ENCODE assay signal across 8 cellular contexts in the genomic region with DNA sequence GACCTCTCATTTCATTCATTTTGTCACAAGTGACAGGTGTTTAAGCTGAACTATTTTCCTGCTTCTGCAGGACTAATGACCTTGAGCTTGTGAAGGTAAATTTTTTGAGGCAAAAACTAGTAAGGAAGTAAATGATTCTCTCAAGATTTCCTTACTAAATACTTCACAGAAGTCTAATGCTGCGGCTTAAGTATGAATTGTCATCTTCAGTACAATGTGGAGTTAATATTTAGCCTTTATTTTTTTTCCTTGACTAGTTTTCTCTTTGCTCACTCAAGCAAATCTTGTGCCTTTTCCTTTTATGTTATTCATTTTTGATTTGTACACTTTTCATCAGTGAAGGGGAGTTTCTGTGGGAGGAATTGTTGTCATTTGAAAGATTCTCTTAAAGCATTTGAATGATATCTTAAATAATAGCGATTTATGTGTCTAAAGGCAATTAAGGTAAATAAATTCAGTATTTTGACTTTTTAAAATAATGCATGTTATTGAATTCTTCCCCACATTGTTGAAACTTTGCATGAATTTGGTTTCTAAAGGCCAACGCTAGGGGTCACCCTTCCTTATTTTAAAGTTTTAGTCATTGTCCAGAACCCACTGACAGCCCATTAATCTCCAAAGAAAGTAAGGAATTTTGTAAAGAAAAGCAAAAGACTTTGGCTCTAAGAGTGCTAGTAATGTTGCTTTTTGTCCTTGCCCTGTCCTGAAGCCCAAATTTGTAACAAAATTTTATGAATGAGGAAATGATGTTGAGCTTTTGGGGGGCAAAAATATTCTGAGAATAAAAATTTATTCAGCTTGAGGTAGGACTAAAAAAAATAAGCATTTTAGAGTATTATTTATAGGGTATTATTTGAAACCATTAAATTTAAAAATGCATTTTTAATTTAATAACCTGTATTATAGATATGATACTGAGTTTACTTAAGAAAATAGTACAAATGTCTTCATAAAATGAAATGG.
DNase-seq lines count a peak whose midpoint lies in the region; ATAC-seq, FAIRE-seq and TF ChIP-seq lines count a peak whose summit lies in the region.

No MANE protein-coding gene starts in this region.

- ATAC-seq in GM19328 (IDR thresholded peaks at IDR 0.05; ENCODE audit: unreplicated experiment), result no peak

- intact Hi-C loops in endothelial cell of umbilical vein (cut with micrococcal nuclease), result loop anchor here (1.0 to 5.0 kb wide), 2 partner anchors 527 to 647 kb away; no protein-coding TSS in a partner anchor

- POLR2A ChIA-PET in endothelial cell of umbilical vein (lab: Charles Lee), result no interaction called here

- peaks cover 26% of the 10 kb centered on the region for H3K4me1 ChIP-seq in HAP-1
- H3K4me1 ChIP-seq in endothelial cell of umbilical vein (ENCODE audit: control insufficient read depth, extremely low read depth, insufficient read depth, low read length), result no peaks in the 10 kb centered on the region
- no peaks in the 10 kb centered on the region for H3K4me1 ChIP-seq in osteoblast (ENCODE audit: insufficient read depth, low read length)

- no peak for TF ChIP-seq POLR2A in endothelial cell of umbilical vein (IDR thresholded peaks at IDR 0.05; ENCODE audit: low read depth, low read length)

- peak; percentile 58 for FAIRE-seq in endothelial cell of umbilical vein (lab: Jason Lieb, UNC)

- no peaks in the 10 kb centered on the region for H3K79me2 ChIP-seq in endothelial cell of umbilical vein (ENCODE audit: control insufficient read depth, insufficient read depth, low read length)
- no peaks in the 10 kb centered on the region for H3K79me2 ChIP-seq in osteoblast (ENCODE audit: insufficient read depth, low read length)

- H3K27ac ChIP-seq in endothelial cell of umbilical vein (ENCODE audit: insufficient read depth, low read depth, low read length) (no peak overlapping the region), osteoblast (ENCODE audit: low read depth, low read length) (no peak overlapping the region)

- H3K4me2 ChIP-seq in endothelial cell of umbilical vein (ENCODE audit: insufficient read depth, low read length) (no peak overlapping the region), osteoblast (ENCODE audit: insufficient read depth, low read length) (no peak overlapping the region)

- dilution Hi-C loops in endothelial cell of umbilical vein (cut with MboI; ENCODE audit: extremely low pct_ligation_motif_present, low sequenced_read_pairs), result no loop called here

- H3K27me3 ChIP-seq in HAP-1 (ENCODE audit: low read depth) (no peaks in the 10 kb centered on the region), endothelial cell of umbilical vein (ENCODE audit: control insufficient read depth in 2 of 2, insufficient read depth in 2 of 2, low read length in 2 of 2) (peaks cover 0 to 5% of the 10 kb centered on the region in 2 experiments), osteoblast (ENCODE audit: insufficient read depth, low read length) (no peaks in the 10 kb centered on the region)

- no peaks in the 10 kb centered on the region for H3K36me3 ChIP-seq in HAP-1 (replicated peaks)
- H3K36me3 ChIP-seq in endothelial cell of umbilical vein (ENCODE audit: control insufficient read depth in 2 of 2, extremely low read depth in 1 of 2, insufficient read depth in 2 of 2, low read length in 2 of 2), result no peaks in the 10 kb centered on the region
- no peaks in the 10 kb centered on the region for H3K36me3 ChIP-seq in osteoblast (ENCODE audit: insufficient read depth, low read length)

- BruUV-seq in endothelial cell of umbilical vein (replicated peaks; lab: Mats Ljungman, UMichigan), result no TSS peak

- H3K4me3 ChIP-seq in HAP-1, result no peak overlapping the region
- H3K4me3 ChIP-seq in endothelial cell of umbilical vein (replicated peaks in 1 of 3; ENCODE audit: insufficient read depth in 1 of 3, low read depth in 1 of 3, low read length in 3 of 3), result no peak overlapping the region
- H3K4me3 ChIP-seq in osteoblast (ENCODE audit: insufficient read depth, low read length), result no peak overlapping the region

- no peak overlapping the region for H2AFZ ChIP-seq in endothelial cell of umbilical vein (ENCODE audit: low read depth, low read length)
- H2AFZ ChIP-seq in osteoblast (ENCODE audit: low read length), result no peak overlapping the region

- in situ Hi-C loops in HAP-1 (cut with MboI; ENCODE audit: low sequenced_read_pairs), result no loop called here

- DNase-seq in NCI-H1694 (lab: John Stamatoyannopoulos, UW) (peak; percentile 25), NCI-H1694 treated with DMSO at 0.1 percent for 48 hours (lab: John Stamatoyannopoulos, UW) (no peak), HAP-1 (ENCODE audit: low spot score in 2 of 2) (peak; percentile 76 to 81), RKO (ENCODE audit: low spot score) (peak; percentile 47), endothelial cell of umbilical vein (ENCODE audit: low read depth, low spot score) (peak; percentile 44), osteoblast (ENCODE audit: insufficient read length, low spot score, missing footprints) (no peak)
- no peak for DNase-seq in activated T-cell treated with anti-CD3 and anti-CD28 coated beads, Interleukin-2, amount 50 U/mL, for 1 hour

- H3K9me1 ChIP-seq in endothelial cell of umbilical vein (replicated peaks; ENCODE audit: control insufficient read depth, extremely low read depth, insufficient read depth, low read length), result no peaks in the 10 kb centered on the region

- H4K20me1 ChIP-seq in endothelial cell of umbilical vein (replicated peaks; ENCODE audit: control insufficient read depth, extremely low read depth, insufficient read depth, low read length), result no peaks in the 10 kb centered on the region
- H4K20me1 ChIP-seq in osteoblast (ENCODE audit: insufficient read depth, low read length), result no peaks in the 10 kb centered on the region

- H3K9me3 ChIP-seq in HAP-1 (no peaks in the 10 kb centered on the region), endothelial cell of umbilical vein (replicated peaks; ENCODE audit: control insufficient read depth, insufficient read depth, low read length) (no peaks in the 10 kb centered on the region), osteoblast (ENCODE audit: low read depth, low read length) (no peaks in the 10 kb centered on the region)

- CTCF ChIA-PET in endothelial cell of umbilical vein (lab: Charles Lee), result interaction anchor here (0.6 to 3.7 kb wide), 12 partner anchors 10 to 989 kb away, joined by 3 to 19 read pairs (median 5); a partner anchor contains a TSS

- TF ChIP-seq CTCF in endothelial cell of umbilical vein (IDR thresholded peaks at IDR 0.05; ENCODE audit: extremely low read depth in 1 of 2, insufficient read depth in 1 of 2, low read depth in 1 of 2, low read length in 2 of 2) (peak; percentile 50 to 55), osteoblast (IDR thresholded peaks at IDR 0.05; ENCODE audit: extremely low read depth, low read depth, low read length) (peak; percentile 77)

- H3K9ac ChIP-seq in endothelial cell of umbilical vein (replicated peaks; ENCODE audit: extremely low read depth, insufficient read depth, low read length), result no peak overlapping the region

TF ChIP-seq in endothelial cell of umbilical vein, 7 proteins besides CTCF, POLR2A, EP300 and RAD21:
- TF ChIP-seq JUN (IDR thresholded peaks at IDR 0.05; ENCODE audit: borderline replicate concordance, insufficient read depth, insufficient read length, low read depth) (no peak), MYC (IDR thresholded peaks at IDR 0.05; ENCODE audit: low read depth, low read length) (no peak), FOS (IDR thresholded peaks at IDR 0.05; ENCODE audit: borderline replicate concordance, insufficient read depth, low read length) (no peak), POLR2AphosphoS5 (IDR thresholded peaks at IDR 0.05; ENCODE audit: insufficient read depth, low read depth, low read length) (no peak), GATA2 (IDR thresholded peaks at IDR 0.05; ENCODE audit: insufficient read depth, insufficient read length, low read depth, low read length) (no peak), EZH2 (IDR thresholded peaks at IDR 0.05; ENCODE audit: borderline replicate concordance, low read depth, low read length, severe bottlenecking) (no peak)
- TF ChIP-seq, protein P1, sequence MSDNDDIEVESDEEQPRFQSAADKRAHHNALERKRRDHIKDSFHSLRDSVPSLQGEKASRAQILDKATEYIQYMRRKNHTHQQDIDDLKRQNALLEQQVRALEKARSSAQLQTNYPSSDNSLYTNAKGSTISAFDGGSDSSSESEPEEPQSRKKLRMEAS (IDR thresholded peaks at IDR 0.05; ENCODE audit: insufficient read depth, insufficient read length), result no peak

Comparison
In these comparisons a context has a peak if more than half of its experiments do, and no peak if none do; other contexts are left out.
1. DNase-seq: peak in NCI-H1694 (single experiment), HAP-1 (2 of 2), RKO (single experiment) and endothelial cell of umbilical vein (single experiment); none in NCI-H1694 treated with DMSO at 0.1 percent for 48 hours (single experiment), osteoblast (single experiment) and activated T-cell treated with anti-CD3 and anti-CD28 coated beads, Interleukin-2, amount 50 U/mL, for 1 hour (single experiment).